1 cellular context compared by ENCODE assay signal in the genomic region with DNA sequence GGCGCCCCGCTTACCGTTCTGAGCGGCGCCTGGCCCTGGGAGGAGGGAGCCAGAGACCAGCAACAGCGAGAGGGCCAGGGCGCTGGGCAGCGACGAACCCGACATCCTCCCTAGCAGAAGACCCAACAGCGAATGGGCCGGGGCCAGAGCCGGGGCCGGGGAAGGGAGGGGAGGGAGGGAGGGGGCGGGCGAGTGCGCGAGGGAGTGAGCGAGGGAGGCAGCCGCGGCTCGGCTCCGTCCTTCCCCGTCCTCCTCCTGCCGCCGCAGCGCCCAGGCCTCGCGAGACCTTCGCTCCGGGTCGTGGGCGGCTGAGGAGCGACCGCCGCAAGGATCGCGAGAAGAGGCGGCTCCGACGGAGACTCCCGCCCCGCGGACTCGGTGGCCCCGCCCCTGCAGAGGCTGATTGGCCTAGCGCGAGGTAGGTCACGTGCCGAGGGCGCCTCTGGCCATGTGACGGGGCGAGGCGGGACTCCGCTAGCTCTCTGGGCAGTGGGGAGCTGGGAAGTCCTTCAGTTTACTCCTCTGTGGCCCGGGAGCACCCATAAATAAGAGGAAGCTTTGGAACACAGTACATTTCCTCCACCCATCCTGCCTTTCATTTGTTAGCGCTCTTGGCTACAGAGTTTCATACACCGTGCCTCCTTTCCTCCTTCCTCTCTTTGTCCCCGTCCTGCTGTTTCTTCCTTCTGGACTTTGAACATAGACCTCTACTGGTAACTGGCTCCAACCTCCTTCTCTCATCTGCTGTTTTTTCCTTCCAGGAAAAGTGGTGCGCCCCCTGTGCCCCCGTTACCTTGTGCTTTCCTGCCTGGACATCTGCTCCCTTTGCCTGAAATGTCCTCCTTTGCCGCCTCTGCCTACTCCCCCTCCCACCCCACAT.
TF ChIP-seq lines count a peak whose summit lies in the region.

A gene (minus strand): TSS at position 279 of the 880 bp plus-strand sequence. CDS start 174 bp downstream, at position 105.

TF ChIP-seq in HepG2, 621 proteins besides CTCF, POLR2A, EP300 and RAD21 (continued from another document and continues in another):
- TF ChIP-seq ZSCAN29 (CRISPR knock-in tag; conservative IDR thresholded peaks at IDR 0.05): no peak; the same call in 1 of the 2 replicates
- peak; percentile 70; the same call in 1 of the 2 replicates for TF ChIP-seq SP1 (IDR thresholded peaks at IDR 0.05)
- TF ChIP-seq SP1 (CRISPR knock-in tag; IDR thresholded peaks at IDR 0.05): peak; percentile 92
- TF ChIP-seq SOX5 (CRISPR knock-in tag; IDR thresholded peaks at IDR 0.05; ENCODE audit: borderline replicate concordance): peak; percentile 46; the same call in 1 of the 2 replicates
- peak; percentile 93 for TF ChIP-seq MYC (CRISPR knock-in tag; IDR thresholded peaks at IDR 0.05; ENCODE audit: borderline replicate concordance)
- no peak for TF ChIP-seq TOE1 (CRISPR knock-in tag; IDR thresholded peaks at IDR 0.05)
- TF ChIP-seq KLF13 (CRISPR knock-in tag; IDR thresholded peaks at IDR 0.05): no peak
- TF ChIP-seq ZFP62 (CRISPR knock-in tag; IDR thresholded peaks at IDR 0.05): no peak
- no peak for TF ChIP-seq CCDC6 (CRISPR knock-in tag; IDR thresholded peaks at IDR 0.05)
- peak; percentile 100 for TF ChIP-seq ARNTL (CRISPR knock-in tag; IDR thresholded peaks at IDR 0.05)
- TF ChIP-seq, protein P1, sequence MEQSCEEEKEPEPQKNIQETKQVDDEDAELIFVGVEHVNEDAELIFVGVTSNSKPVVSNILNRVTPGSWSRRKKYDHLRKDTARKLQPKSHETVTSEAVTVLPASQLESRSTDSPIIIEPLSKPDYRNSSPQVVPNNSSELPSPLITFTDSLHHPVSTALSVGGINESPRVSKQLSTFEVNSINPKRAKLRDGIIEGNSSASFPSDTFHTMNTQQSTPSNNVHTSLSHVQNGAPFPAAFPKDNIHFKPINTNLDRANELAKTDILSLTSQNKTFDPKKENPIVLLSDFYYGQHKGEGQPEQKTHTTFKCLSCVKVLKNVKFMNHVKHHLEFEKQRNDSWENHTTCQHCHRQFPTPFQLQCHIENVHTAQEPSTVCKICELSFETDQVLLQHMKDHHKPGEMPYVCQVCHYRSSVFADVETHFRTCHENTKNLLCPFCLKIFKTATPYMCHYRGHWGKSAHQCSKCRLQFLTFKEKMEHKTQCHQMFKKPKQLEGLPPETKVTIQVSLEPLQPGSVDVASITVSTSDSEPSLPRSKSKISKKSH (CRISPR knock-in tag; IDR thresholded peaks at IDR 0.05; ENCODE audit: borderline replicate concordance): peak; percentile 42; the same call in 1 of the 2 replicates
- TF ChIP-seq ZFX (CRISPR knock-in tag; IDR thresholded peaks at IDR 0.05; ENCODE audit: low read depth): peak; percentile 80
- TF ChIP-seq, protein P2, sequence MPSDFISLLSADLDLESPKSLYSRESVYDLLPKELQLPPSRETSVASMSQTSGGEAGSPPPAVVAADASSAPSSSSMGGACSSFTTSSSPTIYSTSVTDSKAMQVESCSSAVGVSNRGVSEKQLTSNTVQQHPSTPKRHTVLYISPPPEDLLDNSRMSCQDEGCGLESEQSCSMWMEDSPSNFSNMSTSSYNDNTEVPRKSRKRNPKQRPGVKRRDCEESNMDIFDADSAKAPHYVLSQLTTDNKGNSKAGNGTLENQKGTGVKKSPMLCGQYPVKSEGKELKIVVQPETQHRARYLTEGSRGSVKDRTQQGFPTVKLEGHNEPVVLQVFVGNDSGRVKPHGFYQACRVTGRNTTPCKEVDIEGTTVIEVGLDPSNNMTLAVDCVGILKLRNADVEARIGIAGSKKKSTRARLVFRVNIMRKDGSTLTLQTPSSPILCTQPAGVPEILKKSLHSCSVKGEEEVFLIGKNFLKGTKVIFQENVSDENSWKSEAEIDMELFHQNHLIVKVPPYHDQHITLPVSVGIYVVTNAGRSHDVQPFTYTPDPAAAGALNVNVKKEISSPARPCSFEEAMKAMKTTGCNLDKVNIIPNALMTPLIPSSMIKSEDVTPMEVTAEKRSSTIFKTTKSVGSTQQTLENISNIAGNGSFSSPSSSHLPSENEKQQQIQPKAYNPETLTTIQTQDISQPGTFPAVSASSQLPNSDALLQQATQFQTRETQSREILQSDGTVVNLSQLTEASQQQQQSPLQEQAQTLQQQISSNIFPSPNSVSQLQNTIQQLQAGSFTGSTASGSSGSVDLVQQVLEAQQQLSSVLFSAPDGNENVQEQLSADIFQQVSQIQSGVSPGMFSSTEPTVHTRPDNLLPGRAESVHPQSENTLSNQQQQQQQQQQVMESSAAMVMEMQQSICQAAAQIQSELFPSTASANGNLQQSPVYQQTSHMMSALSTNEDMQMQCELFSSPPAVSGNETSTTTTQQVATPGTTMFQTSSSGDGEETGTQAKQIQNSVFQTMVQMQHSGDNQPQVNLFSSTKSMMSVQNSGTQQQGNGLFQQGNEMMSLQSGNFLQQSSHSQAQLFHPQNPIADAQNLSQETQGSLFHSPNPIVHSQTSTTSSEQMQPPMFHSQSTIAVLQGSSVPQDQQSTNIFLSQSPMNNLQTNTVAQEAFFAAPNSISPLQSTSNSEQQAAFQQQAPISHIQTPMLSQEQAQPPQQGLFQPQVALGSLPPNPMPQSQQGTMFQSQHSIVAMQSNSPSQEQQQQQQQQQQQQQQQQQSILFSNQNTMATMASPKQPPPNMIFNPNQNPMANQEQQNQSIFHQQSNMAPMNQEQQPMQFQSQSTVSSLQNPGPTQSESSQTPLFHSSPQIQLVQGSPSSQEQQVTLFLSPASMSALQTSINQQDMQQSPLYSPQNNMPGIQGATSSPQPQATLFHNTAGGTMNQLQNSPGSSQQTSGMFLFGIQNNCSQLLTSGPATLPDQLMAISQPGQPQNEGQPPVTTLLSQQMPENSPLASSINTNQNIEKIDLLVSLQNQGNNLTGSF (CRISPR knock-in tag; IDR thresholded peaks at IDR 0.05): 0 out of 2 replicates have a peak, but pooled peaks have one; percentile 60
- TF ChIP-seq, protein P3, sequence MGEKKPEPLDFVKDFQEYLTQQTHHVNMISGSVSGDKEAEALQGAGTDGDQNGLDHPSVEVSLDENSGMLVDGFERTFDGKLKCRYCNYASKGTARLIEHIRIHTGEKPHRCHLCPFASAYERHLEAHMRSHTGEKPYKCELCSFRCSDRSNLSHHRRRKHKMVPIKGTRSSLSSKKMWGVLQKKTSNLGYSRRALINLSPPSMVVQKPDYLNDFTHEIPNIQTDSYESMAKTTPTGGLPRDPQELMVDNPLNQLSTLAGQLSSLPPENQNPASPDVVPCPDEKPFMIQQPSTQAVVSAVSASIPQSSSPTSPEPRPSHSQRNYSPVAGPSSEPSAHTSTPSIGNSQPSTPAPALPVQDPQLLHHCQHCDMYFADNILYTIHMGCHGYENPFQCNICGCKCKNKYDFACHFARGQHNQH (CRISPR knock-in tag; IDR thresholded peaks at IDR 0.05): peak; percentile 66; the same call in 1 of the 2 replicates
- TF ChIP-seq, protein P4, sequence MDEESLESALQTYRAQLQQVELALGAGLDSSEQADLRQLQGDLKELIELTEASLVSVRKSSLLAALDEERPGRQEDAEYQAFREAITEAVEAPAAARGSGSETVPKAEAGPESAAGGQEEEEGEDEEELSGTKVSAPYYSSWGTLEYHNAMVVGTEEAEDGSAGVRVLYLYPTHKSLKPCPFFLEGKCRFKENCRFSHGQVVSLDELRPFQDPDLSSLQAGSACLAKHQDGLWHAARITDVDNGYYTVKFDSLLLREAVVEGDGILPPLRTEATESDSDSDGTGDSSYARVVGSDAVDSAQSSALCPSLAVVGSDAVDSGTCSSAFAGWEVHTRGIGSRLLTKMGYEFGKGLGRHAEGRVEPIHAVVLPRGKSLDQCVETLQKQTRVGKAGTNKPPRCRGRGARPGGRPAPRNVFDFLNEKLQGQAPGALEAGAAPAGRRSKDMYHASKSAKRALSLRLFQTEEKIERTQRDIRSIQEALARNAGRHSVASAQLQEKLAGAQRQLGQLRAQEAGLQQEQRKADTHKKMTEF (CRISPR knock-in tag; IDR thresholded peaks at IDR 0.05): no peak; the same call in none of the 2 replicates
- no peak for TF ChIP-seq NCOA2 (CRISPR knock-in tag; IDR thresholded peaks at IDR 0.05)
- TF ChIP-seq ZBTB3 (CRISPR knock-in tag; IDR thresholded peaks at IDR 0.05; ENCODE audit: borderline replicate concordance, low read depth): no peak
- TF ChIP-seq, protein P5, sequence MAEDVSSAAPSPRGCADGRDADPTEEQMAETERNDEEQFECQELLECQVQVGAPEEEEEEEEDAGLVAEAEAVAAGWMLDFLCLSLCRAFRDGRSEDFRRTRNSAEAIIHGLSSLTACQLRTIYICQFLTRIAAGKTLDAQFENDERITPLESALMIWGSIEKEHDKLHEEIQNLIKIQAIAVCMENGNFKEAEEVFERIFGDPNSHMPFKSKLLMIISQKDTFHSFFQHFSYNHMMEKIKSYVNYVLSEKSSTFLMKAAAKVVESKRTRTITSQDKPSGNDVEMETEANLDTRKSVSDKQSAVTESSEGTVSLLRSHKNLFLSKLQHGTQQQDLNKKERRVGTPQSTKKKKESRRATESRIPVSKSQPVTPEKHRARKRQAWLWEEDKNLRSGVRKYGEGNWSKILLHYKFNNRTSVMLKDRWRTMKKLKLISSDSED (CRISPR knock-in tag; IDR thresholded peaks at IDR 0.05): no peak
- TF ChIP-seq, protein P6, sequence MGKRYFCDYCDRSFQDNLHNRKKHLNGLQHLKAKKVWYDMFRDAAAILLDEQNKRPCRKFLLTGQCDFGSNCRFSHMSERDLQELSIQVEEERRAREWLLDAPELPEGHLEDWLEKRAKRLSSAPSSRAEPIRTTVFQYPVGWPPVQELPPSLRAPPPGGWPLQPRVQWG (CRISPR knock-in tag; IDR thresholded peaks at IDR 0.05; ENCODE audit: borderline replicate concordance, low read depth): no peak
- TF ChIP-seq, protein P7, sequence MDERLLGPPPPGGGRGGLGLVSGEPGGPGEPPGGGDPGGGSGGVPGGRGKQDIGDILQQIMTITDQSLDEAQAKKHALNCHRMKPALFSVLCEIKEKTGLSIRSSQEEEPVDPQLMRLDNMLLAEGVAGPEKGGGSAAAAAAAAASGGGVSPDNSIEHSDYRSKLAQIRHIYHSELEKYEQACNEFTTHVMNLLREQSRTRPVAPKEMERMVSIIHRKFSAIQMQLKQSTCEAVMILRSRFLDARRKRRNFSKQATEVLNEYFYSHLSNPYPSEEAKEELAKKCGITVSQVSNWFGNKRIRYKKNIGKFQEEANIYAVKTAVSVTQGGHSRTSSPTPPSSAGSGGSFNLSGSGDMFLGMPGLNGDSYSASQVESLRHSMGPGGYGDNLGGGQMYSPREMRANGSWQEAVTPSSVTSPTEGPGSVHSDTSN (CRISPR knock-in tag; IDR thresholded peaks at IDR 0.05): no peak
- TF ChIP-seq, protein P8, sequence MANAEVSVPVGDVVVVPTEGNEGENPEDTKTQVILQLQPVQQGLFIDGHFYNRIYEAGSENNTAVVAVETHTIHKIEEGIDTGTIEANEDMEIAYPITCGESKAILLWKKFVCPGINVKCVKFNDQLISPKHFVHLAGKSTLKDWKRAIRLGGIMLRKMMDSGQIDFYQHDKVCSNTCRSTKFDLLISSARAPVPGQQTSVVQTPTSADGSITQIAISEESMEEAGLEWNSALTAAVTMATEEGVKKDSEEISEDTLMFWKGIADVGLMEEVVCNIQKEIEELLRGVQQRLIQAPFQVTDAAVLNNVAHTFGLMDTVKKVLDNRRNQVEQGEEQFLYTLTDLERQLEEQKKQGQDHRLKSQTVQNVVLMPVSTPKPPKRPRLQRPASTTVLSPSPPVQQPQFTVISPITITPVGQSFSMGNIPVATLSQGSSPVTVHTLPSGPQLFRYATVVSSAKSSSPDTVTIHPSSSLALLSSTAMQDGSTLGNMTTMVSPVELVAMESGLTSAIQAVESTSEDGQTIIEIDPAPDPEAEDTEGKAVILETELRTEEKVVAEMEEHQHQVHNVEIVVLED (CRISPR knock-in tag; IDR thresholded peaks at IDR 0.05; ENCODE audit: borderline replicate concordance): peak; percentile 55; the same call in 1 of the 2 replicates
- peak; percentile 77; the same call in 1 of the 2 replicates for TF ChIP-seq ZNF766 (CRISPR knock-in tag; IDR thresholded peaks at IDR 0.05; ENCODE audit: borderline replicate concordance)
- no peak for TF ChIP-seq ZNF547 (CRISPR knock-in tag; IDR thresholded peaks at IDR 0.05)
- TF ChIP-seq NFYB (CRISPR knock-in tag; IDR thresholded peaks at IDR 0.05): peak; percentile 82
- TF ChIP-seq KMT2B (CRISPR knock-in tag; IDR thresholded peaks at IDR 0.05): peak; percentile 60; the same call in 1 of the 2 replicates
- peak; percentile 86 for TF ChIP-seq SALL1 (CRISPR knock-in tag; IDR thresholded peaks at IDR 0.05)
- TF ChIP-seq, protein P9, sequence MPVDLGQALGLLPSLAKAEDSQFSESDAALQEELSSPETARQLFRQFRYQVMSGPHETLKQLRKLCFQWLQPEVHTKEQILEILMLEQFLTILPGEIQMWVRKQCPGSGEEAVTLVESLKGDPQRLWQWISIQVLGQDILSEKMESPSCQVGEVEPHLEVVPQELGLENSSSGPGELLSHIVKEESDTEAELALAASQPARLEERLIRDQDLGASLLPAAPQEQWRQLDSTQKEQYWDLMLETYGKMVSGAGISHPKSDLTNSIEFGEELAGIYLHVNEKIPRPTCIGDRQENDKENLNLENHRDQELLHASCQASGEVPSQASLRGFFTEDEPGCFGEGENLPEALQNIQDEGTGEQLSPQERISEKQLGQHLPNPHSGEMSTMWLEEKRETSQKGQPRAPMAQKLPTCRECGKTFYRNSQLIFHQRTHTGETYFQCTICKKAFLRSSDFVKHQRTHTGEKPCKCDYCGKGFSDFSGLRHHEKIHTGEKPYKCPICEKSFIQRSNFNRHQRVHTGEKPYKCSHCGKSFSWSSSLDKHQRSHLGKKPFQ (CRISPR knock-in tag; IDR thresholded peaks at IDR 0.05; ENCODE audit: insufficient replicate concordance): peak; percentile 64
- TF ChIP-seq ZNF878 (CRISPR knock-in tag; IDR thresholded peaks at IDR 0.05): no peak
- TF ChIP-seq RORA (CRISPR knock-in tag; IDR thresholded peaks at IDR 0.05): no peak
- TF ChIP-seq SNAI1 (CRISPR knock-in tag; IDR thresholded peaks at IDR 0.05; ENCODE audit: borderline replicate concordance): 0 out of 2 replicates have a peak, but pooled peaks have one; percentile 51
- TF ChIP-seq, protein P10, sequence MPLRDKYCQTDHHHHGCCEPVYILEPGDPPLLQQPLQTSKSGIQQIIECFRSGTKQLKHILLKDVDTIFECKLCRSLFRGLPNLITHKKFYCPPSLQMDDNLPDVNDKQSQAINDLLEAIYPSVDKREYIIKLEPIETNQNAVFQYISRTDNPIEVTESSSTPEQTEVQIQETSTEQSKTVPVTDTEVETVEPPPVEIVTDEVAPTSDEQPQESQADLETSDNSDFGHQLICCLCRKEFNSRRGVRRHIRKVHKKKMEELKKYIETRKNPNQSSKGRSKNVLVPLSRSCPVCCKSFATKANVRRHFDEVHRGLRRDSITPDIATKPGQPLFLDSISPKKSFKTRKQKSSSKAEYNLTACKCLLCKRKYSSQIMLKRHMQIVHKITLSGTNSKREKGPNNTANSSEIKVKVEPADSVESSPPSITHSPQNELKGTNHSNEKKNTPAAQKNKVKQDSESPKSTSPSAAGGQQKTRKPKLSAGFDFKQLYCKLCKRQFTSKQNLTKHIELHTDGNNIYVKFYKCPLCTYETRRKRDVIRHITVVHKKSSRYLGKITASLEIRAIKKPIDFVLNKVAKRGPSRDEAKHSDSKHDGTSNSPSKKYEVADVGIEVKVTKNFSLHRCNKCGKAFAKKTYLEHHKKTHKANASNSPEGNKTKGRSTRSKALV (CRISPR knock-in tag; IDR thresholded peaks at IDR 0.05): peak; percentile 52; the same call in 1 of the 2 replicates
- peak; percentile 21 for TF ChIP-seq ASH2L (IDR thresholded peaks at IDR 0.05; ENCODE audit: insufficient read length, low read depth, low read length)
- TF ChIP-seq ZNF839 (CRISPR knock-in tag; IDR thresholded peaks at IDR 0.05; ENCODE audit: borderline replicate concordance): no peak
- no peak for TF ChIP-seq ZNF614 (CRISPR knock-in tag; IDR thresholded peaks at IDR 0.05; ENCODE audit: borderline replicate concordance)
- peak; percentile 89 for TF ChIP-seq POGZ (CRISPR knock-in tag; IDR thresholded peaks at IDR 0.05)
- TF ChIP-seq ZNF879 (CRISPR knock-in tag; IDR thresholded peaks at IDR 0.05): no peak
- peak; percentile 73 for TF ChIP-seq MEIS2 (CRISPR knock-in tag; IDR thresholded peaks at IDR 0.05)
